ENCODE assay signal across 12 cellular contexts in genomic region chr1:229370601-229371021, GRCh38. TPM values are rescaled to one million over a fixed set of nuclear protein-coding genes. Genes with fewer than 3 reads are reported as not detected.
DNase-seq lines count a peak whose midpoint lies in the region; ATAC-seq and TF ChIP-seq lines count a peak whose summit lies in the region.
"Had no signal": no experiment of that assay in that cellular context is flagged by ENCODE, and none has a peak within 500 bp of the region (broad histone marks: within the 10 kb centered on the region; RNA-seq: fewer than 3 reads in every experiment).

No MANE protein-coding gene starts in this region.

- H3K27me3 ChIP-seq in thoracic aorta (replicated peaks; ENCODE audit: insufficient read depth): no peaks in the 10 kb centered on the region
- H3K27me3 ChIP-seq: vagina had no signal

- TF ChIP-seq CTCF in thoracic aorta (IDR thresholded peaks at IDR 0.05) (no peak), glutamatergic neuron (IDR thresholded peaks at IDR 0.05; ENCODE audit: partially characterized antibody, unreplicated experiment) (no peak)

- H3K27ac ChIP-seq in thoracic aorta: no peak overlapping the region
- H3K27ac ChIP-seq: vagina, VCaP had no signal

- no peak overlapping the region for H3K4me3 Mint-ChIP-seq in glutamatergic neuron (ENCODE audit: unreplicated experiment)
- H3K4me3 Mint-ChIP-seq: activated naive CD8-positive, alpha-beta T cell had no signal

- no peak overlapping the region for H3K27ac Mint-ChIP-seq in glutamatergic neuron (ENCODE audit: unreplicated experiment)
- H3K27ac Mint-ChIP-seq: activated naive CD8-positive, alpha-beta T cell had no signal

- peaks cover 3% of the 10 kb centered on the region for H3K9me3 Mint-ChIP-seq in glutamatergic neuron (ENCODE audit: unreplicated experiment)

- DNase-seq in SHP77 treated with DMSO at 0.1 percent for 48 hours (lab: John Stamatoyannopoulos, UW): peak; percentile 5
- no peak for DNase-seq in SHP77 (lab: John Stamatoyannopoulos, UW)
- peak; percentile 79 for DNase-seq in NCI-H2081 treated with DMSO at 0.1 percent for 48 hours (lab: John Stamatoyannopoulos, UW)
- peak; percentile 7 for DNase-seq in fibroblast of gingiva (ENCODE audit: low read depth)
- DNase-seq in thoracic aorta (ENCODE audit: low spot score): no peak
- no peak for DNase-seq in SKM-1 (lab: John Stamatoyannopoulos, UW; ENCODE audit: unreplicated experiment)
- DNase-seq in glutamatergic neuron: no peak
- DNase-seq: occipital lobe had no signal

- peak overlapping the region; percentile 7 for H3K4me3 ChIP-seq in thoracic aorta
- H3K4me3 ChIP-seq: vagina had no signal

- H3K36me3 ChIP-seq in thoracic aorta: no peaks in the 10 kb centered on the region
- H3K36me3 ChIP-seq: vagina had no signal

- no peaks in the 10 kb centered on the region for H3K4me1 ChIP-seq in thoracic aorta (ENCODE audit: control insufficient read depth in 1 of 2, low read depth in 2 of 2)
- H3K4me1 ChIP-seq: vagina had no signal

- H3K36me3 Mint-ChIP-seq in glutamatergic neuron (ENCODE audit: unreplicated experiment): peaks cover 7% of the 10 kb centered on the region
- H3K36me3 Mint-ChIP-seq: activated naive CD8-positive, alpha-beta T cell had no signal

- no peaks in the 10 kb centered on the region for H3K9me3 ChIP-seq in thoracic aorta
- H3K9me3 ChIP-seq: vagina had no signal

- H3K4me1 Mint-ChIP-seq in glutamatergic neuron (ENCODE audit: low read depth, unreplicated experiment): no peaks in the 10 kb centered on the region

- H3K27me3 Mint-ChIP-seq in glutamatergic neuron (ENCODE audit: unreplicated experiment): peaks cover 7% of the 10 kb centered on the region

- ATAC-seq in thoracic aorta (ENCODE audit: insufficient number of reproducible peaks, low FRiP score, low read depth) (no peak), HG02973 (IDR thresholded peaks at IDR 0.05; ENCODE audit: unreplicated experiment) (no peak)

RNA-seq across cellular contexts. Expression of gene CCSAP, which starts 27.8 kb away (rescaled TPM):
- total RNA-seq in thoracic aorta (1 to 10 TPM; 3.8 to 5.6 TPM), glutamatergic neuron (ENCODE audit: unreplicated experiment) (18.5 TPM)

Comparison
In these comparisons a context has a peak if more than half of its experiments do, and no peak if none do; other contexts are left out.
1. DNase-seq: peak in SHP77 treated with DMSO at 0.1 percent for 48 hours (single experiment), NCI-H2081 treated with DMSO at 0.1 percent for 48 hours (single experiment) and fibroblast of gingiva (single experiment); none in SHP77 (0 of 2), thoracic aorta (single experiment), SKM-1 (single experiment) and glutamatergic neuron (single experiment).